In genomic region chr11:64778473-64779298, GRCh38 we compare ENCODE assay signal across 1 cellular context.
TF ChIP-seq lines count a peak whose summit lies in the region.

A gene with protein sequence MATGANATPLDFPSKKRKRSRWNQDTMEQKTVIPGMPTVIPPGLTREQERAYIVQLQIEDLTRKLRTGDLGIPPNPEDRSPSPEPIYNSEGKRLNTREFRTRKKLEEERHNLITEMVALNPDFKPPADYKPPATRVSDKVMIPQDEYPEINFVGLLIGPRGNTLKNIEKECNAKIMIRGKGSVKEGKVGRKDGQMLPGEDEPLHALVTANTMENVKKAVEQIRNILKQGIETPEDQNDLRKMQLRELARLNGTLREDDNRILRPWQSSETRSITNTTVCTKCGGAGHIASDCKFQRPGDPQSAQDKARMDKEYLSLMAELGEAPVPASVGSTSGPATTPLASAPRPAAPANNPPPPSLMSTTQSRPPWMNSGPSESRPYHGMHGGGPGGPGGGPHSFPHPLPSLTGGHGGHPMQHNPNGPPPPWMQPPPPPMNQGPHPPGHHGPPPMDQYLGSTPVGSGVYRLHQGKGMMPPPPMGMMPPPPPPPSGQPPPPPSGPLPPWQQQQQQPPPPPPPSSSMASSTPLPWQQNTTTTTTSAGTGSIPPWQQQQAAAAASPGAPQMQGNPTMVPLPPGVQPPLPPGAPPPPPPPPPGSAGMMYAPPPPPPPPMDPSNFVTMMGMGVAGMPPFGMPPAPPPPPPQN (minus strand): TSS chr11:64778542. CDS start chr11:64778392, 150 bp downstream.

TF ChIP-seq in HepG2, 621 proteins besides CTCF, POLR2A, EP300 and RAD21 (continued from another document and continues in another):
- TF ChIP-seq MYC (CRISPR knock-in tag; IDR thresholded peaks at IDR 0.05; ENCODE audit: borderline replicate concordance): peak; percentile 71; the same call in 1 of the 2 replicates
- TF ChIP-seq KDM3A (CRISPR knock-in tag; IDR thresholded peaks at IDR 0.05; ENCODE audit: low read depth): no peak; the same call in 1 of the 2 replicates
- TF ChIP-seq CSRNP1 (CRISPR knock-in tag; IDR thresholded peaks at IDR 0.05): 0 out of 2 replicates have a peak, but pooled peaks have one; percentile 15
- TF ChIP-seq MAF1 (CRISPR knock-in tag; IDR thresholded peaks at IDR 0.05; ENCODE audit: borderline replicate concordance): no peak
- no peak for TF ChIP-seq ZNF543 (CRISPR knock-in tag; IDR thresholded peaks at IDR 0.05)
- TF ChIP-seq RFX1 (IDR thresholded peaks at IDR 0.05): peak; percentile 94
- no peak for TF ChIP-seq ZNF577 (CRISPR knock-in tag; IDR thresholded peaks at IDR 0.05; ENCODE audit: borderline replicate concordance, low read depth)
- no peak for TF ChIP-seq ZNF30 (CRISPR knock-in tag; IDR thresholded peaks at IDR 0.05)
- TF ChIP-seq, protein P1, sequence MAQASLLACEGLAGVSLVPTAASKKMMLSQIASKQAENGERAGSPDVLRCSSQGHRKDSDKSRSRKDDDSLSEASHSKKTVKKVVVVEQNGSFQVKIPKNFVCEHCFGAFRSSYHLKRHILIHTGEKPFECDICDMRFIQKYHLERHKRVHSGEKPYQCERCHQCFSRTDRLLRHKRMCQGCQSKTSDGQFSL (CRISPR knock-in tag; IDR thresholded peaks at IDR 0.05): no peak
- no peak for TF ChIP-seq IRX3 (CRISPR knock-in tag; IDR thresholded peaks at IDR 0.05; ENCODE audit: borderline replicate concordance, low read depth)
- peak; percentile 73 for TF ChIP-seq SAP130 (CRISPR knock-in tag; IDR thresholded peaks at IDR 0.05; ENCODE audit: low read depth)
- peak; percentile 44; the same call in 1 of the 2 replicates for TF ChIP-seq ZNF430 (CRISPR knock-in tag; IDR thresholded peaks at IDR 0.05)
- TF ChIP-seq SMARCE1 (IDR thresholded peaks at IDR 0.05; ENCODE audit: borderline replicate concordance): no peak
- no peak for TF ChIP-seq HBP1 (CRISPR knock-in tag; IDR thresholded peaks at IDR 0.05; ENCODE audit: low read depth)
- TF ChIP-seq, protein P2, sequence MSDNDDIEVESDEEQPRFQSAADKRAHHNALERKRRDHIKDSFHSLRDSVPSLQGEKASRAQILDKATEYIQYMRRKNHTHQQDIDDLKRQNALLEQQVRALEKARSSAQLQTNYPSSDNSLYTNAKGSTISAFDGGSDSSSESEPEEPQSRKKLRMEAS (IDR thresholded peaks at IDR 0.05): peak; percentile 42
- TF ChIP-seq HMG20B (CRISPR knock-in tag; conservative IDR thresholded peaks at IDR 0.05): no peak
- TF ChIP-seq PLRG1 (conservative IDR thresholded peaks at IDR 0.05): no peak
- peak; percentile 88 for TF ChIP-seq NFYB (CRISPR knock-in tag; IDR thresholded peaks at IDR 0.05)
- peak; percentile 87; the same call in 1 of the 2 replicates for TF ChIP-seq ZNF788 (CRISPR knock-in tag; IDR thresholded peaks at IDR 0.05; ENCODE audit: borderline replicate concordance)
- no peak for TF ChIP-seq ZNF83 (CRISPR knock-in tag; IDR thresholded peaks at IDR 0.05; ENCODE audit: borderline replicate concordance)
- TF ChIP-seq NFIC (IDR thresholded peaks at IDR 0.05; ENCODE audit: low read length): no peak
- peak; percentile 94 for TF ChIP-seq POLR2AphosphoS5 (IDR thresholded peaks at IDR 0.05; ENCODE audit: low read depth, low read length)
- TF ChIP-seq REST (IDR thresholded peaks at IDR 0.05; ENCODE audit: borderline replicate concordance in 1 of 2, low read depth in 1 of 2, low read length in 2 of 2): peak in 1 of 2 experiments; percentile 16; a peak in 1 of 4 replicates
- TF ChIP-seq ZFP1 (CRISPR knock-in tag; IDR thresholded peaks at IDR 0.05): 0 out of 2 replicates have a peak, but pooled peaks have one; percentile 4
- no peak for TF ChIP-seq ZNF446 (CRISPR knock-in tag; IDR thresholded peaks at IDR 0.05)
- TF ChIP-seq POGZ (CRISPR knock-in tag; IDR thresholded peaks at IDR 0.05): no peak
- peak; percentile 57; the same call in 1 of the 2 replicates for TF ChIP-seq NFKB2 (CRISPR knock-in tag; IDR thresholded peaks at IDR 0.05; ENCODE audit: borderline replicate concordance)
- TF ChIP-seq ZNF775 (CRISPR knock-in tag; IDR thresholded peaks at IDR 0.05; ENCODE audit: borderline replicate concordance): no peak
- TF ChIP-seq ELF1 (CRISPR knock-in tag; IDR thresholded peaks at IDR 0.05): peak; percentile 72; the same call in 1 of the 2 replicates
- TF ChIP-seq, protein P3, sequence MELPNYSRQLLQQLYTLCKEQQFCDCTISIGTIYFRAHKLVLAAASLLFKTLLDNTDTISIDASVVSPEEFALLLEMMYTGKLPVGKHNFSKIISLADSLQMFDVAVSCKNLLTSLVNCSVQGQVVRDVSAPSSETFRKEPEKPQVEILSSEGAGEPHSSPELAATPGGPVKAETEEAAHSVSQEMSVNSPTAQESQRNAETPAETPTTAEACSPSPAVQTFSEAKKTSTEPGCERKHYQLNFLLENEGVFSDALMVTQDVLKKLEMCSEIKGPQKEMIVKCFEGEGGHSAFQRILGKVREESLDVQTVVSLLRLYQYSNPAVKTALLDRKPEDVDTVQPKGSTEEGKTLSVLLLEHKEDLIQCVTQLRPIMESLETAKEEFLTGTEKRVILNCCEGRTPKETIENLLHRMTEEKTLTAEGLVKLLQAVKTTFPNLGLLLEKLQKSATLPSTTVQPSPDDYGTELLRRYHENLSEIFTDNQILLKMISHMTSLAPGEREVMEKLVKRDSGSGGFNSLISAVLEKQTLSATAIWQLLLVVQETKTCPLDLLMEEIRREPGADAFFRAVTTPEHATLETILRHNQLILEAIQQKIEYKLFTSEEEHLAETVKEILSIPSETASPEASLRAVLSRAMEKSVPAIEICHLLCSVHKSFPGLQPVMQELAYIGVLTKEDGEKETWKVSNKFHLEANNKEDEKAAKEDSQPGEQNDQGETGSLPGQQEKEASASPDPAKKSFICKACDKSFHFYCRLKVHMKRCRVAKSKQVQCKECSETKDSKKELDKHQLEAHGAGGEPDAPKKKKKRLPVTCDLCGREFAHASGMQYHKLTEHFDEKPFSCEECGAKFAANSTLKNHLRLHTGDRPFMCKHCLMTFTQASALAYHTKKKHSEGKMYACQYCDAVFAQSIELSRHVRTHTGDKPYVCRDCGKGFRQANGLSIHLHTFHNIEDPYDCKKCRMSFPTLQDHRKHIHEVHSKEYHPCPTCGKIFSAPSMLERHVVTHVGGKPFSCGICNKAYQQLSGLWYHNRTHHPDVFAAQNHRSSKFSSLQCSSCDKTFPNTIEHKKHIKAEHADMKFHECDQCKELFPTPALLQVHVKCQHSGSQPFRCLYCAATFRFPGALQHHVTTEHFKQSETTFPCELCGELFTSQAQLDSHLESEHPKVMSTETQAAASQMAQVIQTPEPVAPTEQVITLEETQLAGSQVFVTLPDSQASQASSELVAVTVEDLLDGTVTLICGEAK (IDR thresholded peaks at IDR 0.05): no peak
- TF ChIP-seq, protein P3 (CRISPR knock-in tag; IDR thresholded peaks at IDR 0.05): no peak; the same call in 1 of the 2 replicates
- no peak for TF ChIP-seq GRHL1 (CRISPR knock-in tag; conservative IDR thresholded peaks at IDR 0.05)
- TF ChIP-seq ZNF644 (CRISPR knock-in tag; IDR thresholded peaks at IDR 0.05; ENCODE audit: low read depth): no peak
- TF ChIP-seq, protein P4, sequence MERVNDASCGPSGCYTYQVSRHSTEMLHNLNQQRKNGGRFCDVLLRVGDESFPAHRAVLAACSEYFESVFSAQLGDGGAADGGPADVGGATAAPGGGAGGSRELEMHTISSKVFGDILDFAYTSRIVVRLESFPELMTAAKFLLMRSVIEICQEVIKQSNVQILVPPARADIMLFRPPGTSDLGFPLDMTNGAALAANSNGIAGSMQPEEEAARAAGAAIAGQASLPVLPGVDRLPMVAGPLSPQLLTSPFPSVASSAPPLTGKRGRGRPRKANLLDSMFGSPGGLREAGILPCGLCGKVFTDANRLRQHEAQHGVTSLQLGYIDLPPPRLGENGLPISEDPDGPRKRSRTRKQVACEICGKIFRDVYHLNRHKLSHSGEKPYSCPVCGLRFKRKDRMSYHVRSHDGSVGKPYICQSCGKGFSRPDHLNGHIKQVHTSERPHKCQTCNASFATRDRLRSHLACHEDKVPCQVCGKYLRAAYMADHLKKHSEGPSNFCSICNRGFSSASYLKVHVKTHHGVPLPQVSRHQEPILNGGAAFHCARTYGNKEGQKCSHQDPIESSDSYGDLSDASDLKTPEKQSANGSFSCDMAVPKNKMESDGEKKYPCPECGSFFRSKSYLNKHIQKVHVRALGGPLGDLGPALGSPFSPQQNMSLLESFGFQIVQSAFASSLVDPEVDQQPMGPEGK (CRISPR knock-in tag; IDR thresholded peaks at IDR 0.05): peak; percentile 61
- no peak for TF ChIP-seq KAT7 (CRISPR knock-in tag; IDR thresholded peaks at IDR 0.05; ENCODE audit: borderline replicate concordance)
- no peak for TF ChIP-seq SOX6 (IDR thresholded peaks at IDR 0.05)
- TF ChIP-seq SOX6 (CRISPR knock-in tag; IDR thresholded peaks at IDR 0.05): peak; percentile 36
